8 cellular contexts compared by ENCODE assay signal in genomic region chr1:64823691-64824476, GRCh38.
DNase-seq lines count a peak whose midpoint lies in the region; ATAC-seq and TF ChIP-seq lines count a peak whose summit lies in the region.

No MANE protein-coding gene starts in this region.

- TF ChIP-seq CTCF in HFFc6 (IDR thresholded peaks at IDR 0.05): peak; percentile 95
- TF ChIP-seq CTCF in WI38 (IDR thresholded peaks at IDR 0.05; ENCODE audit: low read depth, low read length): peak; percentile 49; the same call in 1 of the 2 replicates
- TF ChIP-seq CTCF in choroid plexus epithelial cell (conservative IDR thresholded peaks at IDR 0.05; ENCODE audit: low read depth, low read length): peak; percentile 74

- H3K4me1 Mint-ChIP-seq in HFFc6 (ENCODE audit: low read depth): peaks cover 20% of the 10 kb centered on the region

- peaks cover 2% of the 10 kb centered on the region; the same call in 1 of the 2 replicates for H3K27me3 Mint-ChIP-seq in HFFc6 (ENCODE audit: insufficient read depth)

- peak overlapping the region; percentile 45 for H3K4me3 Mint-ChIP-seq in HFFc6

- DNase-seq in DMS153 (lab: John Stamatoyannopoulos, UW) (peak; percentile 62), HFFc6 (peak; percentile 66), NCI-H2196 (lab: John Stamatoyannopoulos, UW; ENCODE audit: unreplicated experiment) (peak; percentile 86), choroid plexus epithelial cell (ENCODE audit: low read depth) (peak; percentile 91), left kidney (ENCODE audit: low read depth, low spot score) (peak; percentile 88)
- peak; percentile 71 for DNase-seq in stimulated activated CD4-positive, alpha-beta T cell treated with anti-CD3 and anti-CD28 coated beads, Interleukin-4, amount 100 ng/mL, for 24 hours

- no peaks in the 10 kb centered on the region for H3K9me3 Mint-ChIP-seq in HFFc6

- H3K27ac Mint-ChIP-seq in HFFc6: no peak overlapping the region

- no peak for ATAC-seq in HG02588 (IDR thresholded peaks at IDR 0.05; ENCODE audit: unreplicated experiment)

- no peaks in the 10 kb centered on the region for H3K36me3 Mint-ChIP-seq in HFFc6 (ENCODE audit: low read depth)

- H3K4me3 ChIP-seq in WI38 (ENCODE audit: low read depth, low read length) (no peak overlapping the region), choroid plexus epithelial cell (ENCODE audit: low read depth, low read length) (no peak overlapping the region)
